ENCODE assay signal across 1 cellular context in genomic region chr7:103317009-103317408, GRCh38.
TF ChIP-seq lines count a peak whose summit lies in the region.

No MANE protein-coding gene starts in this region.

TF ChIP-seq in HepG2, 621 proteins besides CTCF, POLR2A, EP300 and RAD21:
- TF ChIP-seq EZH2 (conservative IDR thresholded peaks at IDR 0.05; ENCODE audit: low read depth, low read length) (no peak), IRF1 (CRISPR knock-in tag; IDR thresholded peaks at IDR 0.05; ENCODE audit: low read depth) (no peak), ZSCAN30 (CRISPR knock-in tag; IDR thresholded peaks at IDR 0.05) (no peak)
